In the genomic region with DNA sequence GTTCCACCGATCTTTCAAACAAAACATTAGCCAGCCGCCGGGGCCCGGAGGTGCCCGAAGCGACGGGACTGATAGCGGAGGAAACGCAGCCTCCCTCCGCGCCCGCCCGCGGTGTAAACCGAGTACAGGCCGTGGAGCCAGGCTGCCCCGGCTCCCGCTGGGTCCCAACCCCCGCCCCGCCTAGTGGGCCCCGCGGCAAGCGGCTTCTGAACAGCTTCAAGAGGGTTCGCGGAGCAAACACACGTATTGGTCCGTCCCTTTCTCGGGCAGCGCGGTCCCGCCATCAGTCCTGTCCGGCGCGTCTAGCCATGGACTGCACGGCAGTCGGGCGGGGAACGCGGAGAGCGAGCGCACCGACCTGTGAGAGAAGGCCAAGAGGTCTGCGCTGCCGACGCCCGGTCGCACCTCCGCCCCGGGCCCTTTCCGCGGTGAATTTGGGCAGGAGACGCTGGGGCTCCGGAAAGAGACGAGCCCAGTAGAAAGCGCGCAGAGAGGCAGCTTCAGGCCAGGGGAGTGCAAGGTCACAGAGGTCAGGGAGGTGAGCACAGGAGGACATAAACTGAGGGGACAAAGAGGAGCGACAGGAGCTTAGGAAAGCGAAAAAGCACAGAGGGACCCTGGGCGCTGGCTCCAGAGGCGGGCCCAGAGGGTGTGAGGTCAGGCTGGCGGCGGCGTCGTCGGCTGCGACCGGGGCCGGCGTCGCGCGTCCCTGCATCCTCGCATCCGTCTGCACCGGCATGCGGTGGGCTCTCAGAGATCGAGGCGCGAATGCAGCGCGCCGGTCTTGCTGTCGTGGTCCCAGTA, we compare ENCODE assay signal across 8 cellular contexts. TPM values are rescaled to one million over a fixed set of nuclear protein-coding genes. Genes with fewer than 3 reads are reported as not detected.
DNase-seq lines count a peak whose midpoint lies in the region; ATAC-seq and FAIRE-seq lines count a peak whose summit lies in the region.

No MANE protein-coding gene starts in this region.

- no peak for ATAC-seq in stimulated activated naive B cell treated with anti-CD40 and anti-IgM and Interleukin-4, amounts not matched to agents 10 μg/mL and 1 μg/mL and 100 μg/mL, for 72 hours (replicated peaks)
- ATAC-seq in HG03196 (IDR thresholded peaks at IDR 0.05; ENCODE audit: unreplicated experiment) = no peak

- H3K9me3 Mint-ChIP-seq in activated T-cell treated with anti-CD3 and anti-CD28 coated beads, Interleukin-2, amount 50 U/mL, for 24 hours = no peaks in the 10 kb centered on the region
- H3K9me3 Mint-ChIP-seq in stimulated activated naive B cell treated with anti-CD40 and anti-IgM and Interleukin-4, amounts not matched to agents 10 μg/mL and 1 μg/mL and 100 μg/mL, for 72 hours = no peaks in the 10 kb centered on the region

- H3K36me3 ChIP-seq in iPS-15b (ENCODE audit: control insufficient read depth, insufficient read depth, low read length) (no peaks in the 10 kb centered on the region), small intestine (ENCODE audit: control insufficient read depth in 2 of 2, insufficient read depth in 2 of 2, low read length in 2 of 2) (no peaks in the 10 kb centered on the region)

- 2 to 3% (median 2%) methylated on average over 74 to 83 of the region's 83 CpGs for WGBS in small intestine, 3 donors

- H3K27ac Mint-ChIP-seq in activated T-cell treated with anti-CD3 and anti-CD28 coated beads, Interleukin-2, amount 50 U/mL, for 24 hours = peak overlapping the region; percentile 73
- H3K27ac Mint-ChIP-seq in stimulated activated naive B cell treated with anti-CD40 and anti-IgM and Interleukin-4, amounts not matched to agents 10 μg/mL and 1 μg/mL and 100 μg/mL, for 72 hours = peak overlapping the region; percentile 93

- no peak overlapping the region for H3K27ac ChIP-seq in small intestine (ENCODE audit: low read depth in 1 of 2, low read length in 1 of 2)

- H3K4me1 ChIP-seq in iPS-15b (ENCODE audit: control insufficient read depth, insufficient read depth, low read length) (peaks cover 19% of the 10 kb centered on the region), small intestine (ENCODE audit: control insufficient read depth in 2 of 2, insufficient read depth in 1 of 2, low read depth in 1 of 2, low read length in 1 of 2) (peaks cover 2 to 12% of the 10 kb centered on the region in 2 donors)

- peak overlapping the region; percentile 46 for H3K4me3 ChIP-seq in iPS-15b (ENCODE audit: low read depth, low read length)
- H3K4me3 ChIP-seq in small intestine (ENCODE audit: low read depth in 1 of 2, low read length in 2 of 2) = peak overlapping the region in 1 of 2 donors; percentile 41

- peak overlapping the region; percentile 74 for H3K4me3 Mint-ChIP-seq in activated T-cell treated with anti-CD3 and anti-CD28 coated beads, Interleukin-2, amount 50 U/mL, for 24 hours
- H3K4me3 Mint-ChIP-seq in stimulated activated naive B cell treated with anti-CD40 and anti-IgM and Interleukin-4, amounts not matched to agents 10 μg/mL and 1 μg/mL and 100 μg/mL, for 72 hours = peak overlapping the region; percentile 81 to 91

- peak; percentile 56 for DNase-seq in NCI-H748 (lab: John Stamatoyannopoulos, UW; ENCODE audit: unreplicated experiment)
- DNase-seq in NCI-H748 treated with DMSO at 0.1 percent for 48 hours (lab: John Stamatoyannopoulos, UW) = no peak
- DNase-seq in activated T-cell treated with anti-CD3 and anti-CD28 coated beads, Interleukin-2, amount 50 U/mL, for 24 hours = peak; percentile 61
- no peak for DNase-seq in stimulated activated naive B cell treated with anti-CD40 and anti-IgM and Interleukin-4, amounts not matched to agents 10 μg/mL and 1 μg/mL and 100 μg/mL, for 72 hours
- no peak for DNase-seq in cortex of kidney (lab: John Stamatoyannopoulos, UW)
- DNase-seq in small intestine = no peak

- peaks cover 91% of the 10 kb centered on the region for H3K27me3 Mint-ChIP-seq in activated T-cell treated with anti-CD3 and anti-CD28 coated beads, Interleukin-2, amount 50 U/mL, for 24 hours
- peaks cover 76 to 95% of the 10 kb centered on the region in 2 donors for H3K27me3 Mint-ChIP-seq in stimulated activated naive B cell treated with anti-CD40 and anti-IgM and Interleukin-4, amounts not matched to agents 10 μg/mL and 1 μg/mL and 100 μg/mL, for 72 hours

- H3K36me3 Mint-ChIP-seq in activated T-cell treated with anti-CD3 and anti-CD28 coated beads, Interleukin-2, amount 50 U/mL, for 24 hours (ENCODE audit: low read depth) = no peaks in the 10 kb centered on the region
- peaks cover 4 to 6% of the 10 kb centered on the region in 2 donors for H3K36me3 Mint-ChIP-seq in stimulated activated naive B cell treated with anti-CD40 and anti-IgM and Interleukin-4, amounts not matched to agents 10 μg/mL and 1 μg/mL and 100 μg/mL, for 72 hours

- FAIRE-seq in small intestine (lab: Jason Lieb, UNC) = no peak

- H3K27me3 ChIP-seq in iPS-15b (ENCODE audit: control insufficient read depth, insufficient read depth, low read length) (peaks cover 98% of the 10 kb centered on the region), small intestine (ENCODE audit: control insufficient read depth in 2 of 2, insufficient read depth in 2 of 2, low read length in 2 of 2) (peaks cover 15 to 63% of the 10 kb centered on the region in 2 donors)

- no peak overlapping the region for H3K9ac ChIP-seq in iPS-15b (ENCODE audit: low read depth, low read length)

- peaks cover 37% of the 10 kb centered on the region for H3K4me1 Mint-ChIP-seq in activated T-cell treated with anti-CD3 and anti-CD28 coated beads, Interleukin-2, amount 50 U/mL, for 24 hours (ENCODE audit: low read depth)
- peaks cover 30 to 66% of the 10 kb centered on the region in 2 donors for H3K4me1 Mint-ChIP-seq in stimulated activated naive B cell treated with anti-CD40 and anti-IgM and Interleukin-4, amounts not matched to agents 10 μg/mL and 1 μg/mL and 100 μg/mL, for 72 hours

- no peaks in the 10 kb centered on the region for H3K9me3 ChIP-seq in iPS-15b (ENCODE audit: control insufficient read depth, insufficient read depth, low read length)
- no peaks in the 10 kb centered on the region for H3K9me3 ChIP-seq in small intestine (ENCODE audit: control insufficient read depth, low read depth)

RNA-seq across cellular contexts. Expression of a gene that starts 1.9 kb away (rescaled TPM):
- polyA plus RNA-seq in small intestine = not detected

RNA-seq across cellular contexts. Expression of a gene that starts 2.0 kb away (rescaled TPM):
- not detected for polyA plus RNA-seq in small intestine

Comparison
In these comparisons a context has a peak if more than half of its experiments do, and no peak if none do; other contexts are left out.
1. DNase-seq: peak in NCI-H748 (single experiment) and activated T-cell treated with anti-CD3 and anti-CD28 coated beads, Interleukin-2, amount 50 U/mL, for 24 hours (single experiment); none in NCI-H748 treated with DMSO at 0.1 percent for 48 hours (single experiment), stimulated activated naive B cell treated with anti-CD40 and anti-IgM and Interleukin-4, amounts not matched to agents 10 μg/mL and 1 μg/mL and 100 μg/mL, for 72 hours (single experiment), cortex of kidney (single experiment) and small intestine (single experiment).